In genomic region chr4:23827971-23828680, GRCh38 we compare ENCODE assay signal across 21 cellular contexts.
DNase-seq lines count a peak whose midpoint lies in the region; ATAC-seq and TF ChIP-seq lines count a peak whose summit lies in the region.
"Had no signal": no experiment of that assay in that cellular context is flagged by ENCODE, and none has a peak within 500 bp of the region (broad histone marks: within the 10 kb centered on the region; RNA-seq: fewer than 3 reads in every experiment).

No MANE protein-coding gene starts in this region.

- CTCF ChIA-PET in BJ (lab: Yijun Ruan, JAX) = interaction anchor here (0.6 to 1.1 kb wide), 3 partner anchors 28 to 631 kb away, joined by 3 to 5 read pairs (median 3); no protein-coding TSS in a partner anchor

- H3K4me1 ChIP-seq in lower lobe of right lung = peaks cover 17% of the 10 kb centered on the region
- H3K4me1 ChIP-seq: HAP-1, parathyroid adenoma, SJCRH30, testis had no signal

- ATAC-seq in lower lobe of right lung (peak; percentile 56 to 61), HG02970 (IDR thresholded peaks at IDR 0.05; ENCODE audit: low FRiP score, unreplicated experiment) (no peak)
- ATAC-seq: natural killer cell treated with Interleukin-12 subunit alpha and Interleukin-12 subunit beta and Interleukin-15 and Interleukin-18, amount 100 ng/mL, for 72 hours; Panc1; stimulated activated naive B cell treated with anti-CD40 and anti-IgM and Interleukin-4, amounts not matched to agents 10 μg/mL and 1 μg/mL and 100 μg/mL, for 72 hours had no signal

- H3K4me3 ChIP-seq in BJ (ENCODE audit: low read depth, low read length) = no peak overlapping the region
- H3K4me3 ChIP-seq in NB4 (ENCODE audit: low read depth, low read length) = no peak overlapping the region
- H3K4me3 ChIP-seq in lower lobe of right lung = no peak overlapping the region
- H3K4me3 ChIP-seq: HAP-1, SJCRH30, testis had no signal

- H3K27ac ChIP-seq in lower lobe of right lung = no peak overlapping the region
- H3K27ac ChIP-seq: KMS-11, parathyroid adenoma, SJCRH30, testis had no signal

- H3K36me3 ChIP-seq in BJ (ENCODE audit: control insufficient read depth, insufficient read depth, low read length) (no peaks in the 10 kb centered on the region), lower lobe of right lung (no peaks in the 10 kb centered on the region)
- H3K36me3 ChIP-seq: HAP-1, SJCRH30 had no signal

- no peaks in the 10 kb centered on the region for H3K9me3 ChIP-seq in lower lobe of right lung
- H3K9me3 ChIP-seq: HAP-1, SJCRH30, testis had no signal

- peak; percentile 37 for DNase-seq in BJ (ENCODE audit: low read depth)
- DNase-seq in NB4 (ENCODE audit: low read depth) = peak; percentile 13
- peak; percentile 53 for DNase-seq in astrocyte of the hippocampus (ENCODE audit: low read depth, low spot score)
- DNase-seq in lower lobe of right lung = no peak
- DNase-seq in activated CD4-positive, alpha-beta T cell treated with anti-CD3 and anti-CD28 coated beads for 4 hours = no peak
- DNase-seq in posterior cingulate gyrus = no peak
- DNase-seq: activated CD4-positive, alpha-beta T cell treated with anti-CD3 and anti-CD28 coated beads, Interleukin-2, amount 50 U/mL, for 1 hour; activated CD8-positive, alpha-beta memory T cell treated with anti-CD3 and anti-CD28 coated beads, Interleukin-2, amount 50 U/mL, for 4 hours; activated naive CD8-positive, alpha-beta T cell treated with anti-CD3 and anti-CD28 coated beads for 36 hours; dermis blood vessel endothelial cell; NCI-H82; SJCRH30; stimulated activated CD4-positive, alpha-beta T cell treated with anti-CD3 and anti-CD28 coated beads, Interleukin-1b, Interleukin-23, amount 100 ng/mL, for 48 hours; stimulated activated naive B cell treated with anti-CD40 and anti-IgM and Interleukin-4, amounts not matched to agents 10 μg/mL and 1 μg/mL and 100 μg/mL, for 72 hours; testis had no signal

- POLR2A ChIA-PET in BJ (lab: Charles Lee) = no interaction called here

- intact Hi-C loops in lower lobe of right lung (cut with DNase I) (no loop called here), posterior cingulate gyrus (cut with DNase I) (no loop called here)

- no peaks in the 10 kb centered on the region for H3K27me3 ChIP-seq in BJ (ENCODE audit: control insufficient read depth, insufficient read depth, low read length)
- H3K27me3 ChIP-seq in lower lobe of right lung (ENCODE audit: low read depth) = no peaks in the 10 kb centered on the region
- H3K27me3 ChIP-seq: SJCRH30, testis had no signal

- TF ChIP-seq CTCF in BJ (IDR thresholded peaks at IDR 0.05; ENCODE audit: insufficient read depth, low read depth, low read length) (no peak), NB4 (IDR thresholded peaks at IDR 0.05; ENCODE audit: low read depth, low read length) (no peak), lower lobe of right lung (IDR thresholded peaks at IDR 0.05) (no peak)

- no peak for TF ChIP-seq POLR2A in NB4 (IDR thresholded peaks at IDR 0.05; ENCODE audit: extremely low read depth, insufficient read length)

Comparison
In these comparisons a context has a peak if more than half of its experiments do, and no peak if none do; other contexts are left out.
1. DNase-seq: peak in BJ (single experiment), NB4 (single experiment) and astrocyte of the hippocampus (single experiment); none in lower lobe of right lung (single experiment), activated CD4-positive, alpha-beta T cell treated with anti-CD3 and anti-CD28 coated beads for 4 hours (0 of 2) and posterior cingulate gyrus (0 of 10).